1 cellular context compared by ENCODE assay signal in genomic region chr2:230921806-230922595, GRCh38.
TF ChIP-seq lines count a peak whose summit lies in the region.

No MANE protein-coding gene starts in this region.

TF ChIP-seq in GM12878, 131 proteins besides CTCF, POLR2A, EP300 and RAD21 (continued from another document):
- TF ChIP-seq ZBTB40 (IDR thresholded peaks at IDR 0.05; ENCODE audit: borderline replicate concordance): no peak
- TF ChIP-seq CHD4 (IDR thresholded peaks at IDR 0.05): no peak
- peak; percentile 53; the same call in 1 of the 2 replicates for TF ChIP-seq WRNIP1 (IDR thresholded peaks at IDR 0.05; ENCODE audit: borderline replicate concordance, low read depth, low read length)
- no peak for TF ChIP-seq NFXL1 (IDR thresholded peaks at IDR 0.05; ENCODE audit: borderline replicate concordance)
- no peak for TF ChIP-seq TBL1XR1 (IDR thresholded peaks at IDR 0.05; ENCODE audit: low read depth, low read length)
- no peak for TF ChIP-seq ZNF384 (IDR thresholded peaks at IDR 0.05; ENCODE audit: borderline replicate concordance, low read depth, low read length)
- TF ChIP-seq CBFB (IDR thresholded peaks at IDR 0.05; ENCODE audit: low read depth): no peak
- TF ChIP-seq FOS (IDR thresholded peaks at IDR 0.05; ENCODE audit: borderline replicate concordance, extremely low read depth, insufficient read length): no peak
- TF ChIP-seq HCFC1 (IDR thresholded peaks at IDR 0.05; ENCODE audit: low read length): no peak
- no peak for TF ChIP-seq SMAD1 (IDR thresholded peaks at IDR 0.05; ENCODE audit: low read depth, partially characterized antibody)
